10 cellular contexts compared by ENCODE assay signal in genomic region chr5:10702911-10703491, GRCh38. TPM values are rescaled to one million over a fixed set of nuclear protein-coding genes. Genes with fewer than 3 reads are reported as not detected.
DNase-seq lines count a peak whose midpoint lies in the region; ATAC-seq and TF ChIP-seq lines count a peak whose summit lies in the region.
"Had no signal": no experiment of that assay in that cellular context is flagged by ENCODE, and none has a peak within 500 bp of the region (broad histone marks: within the 10 kb centered on the region; RNA-seq: fewer than 3 reads in every experiment).

No MANE protein-coding gene starts in this region.

- TF ChIP-seq CTCF in adrenal gland (IDR thresholded peaks at IDR 0.05) (no peak), heart left ventricle (IDR thresholded peaks at IDR 0.05) (no peak), smooth muscle cell (IDR thresholded peaks at IDR 0.05; ENCODE audit: borderline replicate concordance, insufficient read depth, poor library complexity, severe bottlenecking) (no peak)

- no peak overlapping the region for H3K9ac ChIP-seq in smooth muscle cell (ENCODE audit: low read depth)

- no peaks in the 10 kb centered on the region for H3K36me3 ChIP-seq in adrenal gland (replicated peaks in 1 of 2)
- H3K36me3 ChIP-seq in heart left ventricle, result peaks cover 0 to 2% (median 0%) of the 10 kb centered on the region in 9 donors
- H3K36me3 ChIP-seq in smooth muscle cell (ENCODE audit: low read depth), result no peaks in the 10 kb centered on the region

- H3K79me2 ChIP-seq in smooth muscle cell (ENCODE audit: low read depth), result peaks cover 25% of the 10 kb centered on the region

- H3K4me3 ChIP-seq in adrenal gland, result no peak overlapping the region
- no peak overlapping the region for H3K4me3 ChIP-seq in heart left ventricle
- H3K4me3 ChIP-seq in smooth muscle cell, result no peak overlapping the region

- H3K27me3 ChIP-seq in adrenal gland (no peaks in the 10 kb centered on the region), heart left ventricle (no peaks in the 10 kb centered on the region), smooth muscle cell (ENCODE audit: low read depth) (no peaks in the 10 kb centered on the region)

- DNase-seq in HS-5 (ENCODE audit: low read depth) (peak; percentile 26), adrenal gland (peak in 5 of 7 donors; percentile 47 to 64 (median 59)), heart left ventricle (peak in 1 of 5 donors; percentile 45), smooth muscle cell (lab: John Stamatoyannopoulos, UW; ENCODE audit: unreplicated experiment) (no peak), SHP77 (lab: John Stamatoyannopoulos, UW) (no peak)
- DNase-seq in activated naive CD4-positive, alpha-beta T cell treated with anti-CD3 and anti-CD28 coated beads, Interleukin-2, amount 50 U/mL, for 16 hours, result no peak
- DNase-seq in activated CD4-positive, alpha-beta T cell treated with anti-CD3 and anti-CD28 coated beads for 4 hours, result no peak
- DNase-seq in effector CD8-positive, alpha-beta T cell (lab: John Stamatoyannopoulos, UW), result no peak
- DNase-seq: activated CD8-positive, alpha-beta memory T cell treated with anti-CD3 and anti-CD28 coated beads for 24 hours; stimulated activated naive B cell treated with anti-CD40 and anti-IgM and Interleukin-4, amounts not matched to agents 10 μg/mL and 1 μg/mL and 100 μg/mL, for 72 hours had no signal

- no peak overlapping the region for H2AFZ ChIP-seq in smooth muscle cell (ENCODE audit: low read depth)

- H4K20me1 ChIP-seq in smooth muscle cell (ENCODE audit: low read depth), result peaks cover 99% of the 10 kb centered on the region

- H3K27ac ChIP-seq in adrenal gland, result peak overlapping the region in 3 of 5 donors; percentile 58 to 79 (median 78)
- peak overlapping the region in 8 of 12 donors; percentile 0 to 58 (median 32) for H3K27ac ChIP-seq in heart left ventricle
- peak overlapping the region; percentile 89 for H3K27ac ChIP-seq in smooth muscle cell (ENCODE audit: low read depth)

- WGBS in adrenal gland, 4 donors, result 53 to 72% (median 66%) methylated on average over 7 of the region's 7 CpGs
- WGBS in heart left ventricle, 4 donors, result 54 to 70% (median 62%) methylated on average over 7 of the region's 7 CpGs
- 42% methylated on average over 7 of the region's 7 CpGs for WGBS in smooth muscle cell (ENCODE audit: low lambda C conversion rate)

- ATAC-seq in heart left ventricle, result peak; percentile 55 to 66 (median 58)
- ATAC-seq: stimulated activated naive B cell treated with anti-CD40 and anti-IgM and Interleukin-4, amounts not matched to agents 10 μg/mL and 1 μg/mL and 100 μg/mL, for 72 hours had no signal

- H3K9me3 ChIP-seq in adrenal gland (replicated peaks in 1 of 3) (no peaks in the 10 kb centered on the region), heart left ventricle (no peaks in the 10 kb centered on the region), smooth muscle cell (replicated peaks; ENCODE audit: low read depth) (no peaks in the 10 kb centered on the region)

- peak overlapping the region; percentile 73 for H3K4me2 ChIP-seq in smooth muscle cell

- intact Hi-C loops in adrenal gland (cut with DNase I), result loop anchor here in 1 of 2 donors (10.0 kb wide), 1 partner anchor 152 kb away; no protein-coding TSS in a partner anchor
- intact Hi-C loops in heart left ventricle (cut with DNase I), result loop anchor here in 6 of 10 donors (2.0 to 10.0 kb wide), 8 partner anchors 58 to 1319 kb away; partner anchors contain the start of gene DAP (in 2 of the 6)

- H3K4me1 ChIP-seq in adrenal gland (replicated peaks in 1 of 2) (peaks cover 25 to 28% of the 10 kb centered on the region in 2 donors), heart left ventricle (peaks cover 0 to 46% (median 33%) of the 10 kb centered on the region in 12 donors), smooth muscle cell (ENCODE audit: low read depth) (no peaks in the 10 kb centered on the region)

- TF ChIP-seq POLR2A in adrenal gland (IDR thresholded peaks at IDR 0.05), result no peak
- no peak for TF ChIP-seq POLR2A in heart left ventricle (IDR thresholded peaks at IDR 0.05)

- H3F3A ChIP-seq in smooth muscle cell (ENCODE audit: low read depth), result peaks cover 25% of the 10 kb centered on the region

RNA-seq across cellular contexts. Expression of gene DAP, which starts 58.0 kb away (rescaled TPM):
- total RNA-seq in adrenal gland (100 to 1,000 TPM in 5 of 8 donors, 10 to 100 TPM in 3; 47.9 to 197 (median 125) TPM), heart left ventricle (10 to 100 TPM; 24.3 to 61.6 (median 28.5) TPM), smooth muscle cell (52.3 and 63.7 TPM in 2 replicates)
- polyA plus RNA-seq in adrenal gland (100 to 1,000 TPM in 1 of 3 donors, 10 to 100 TPM in 2; 65.5 to 122 (median 68.4) TPM), heart left ventricle (10 to 100 TPM; 13.8 to 45.8 TPM), smooth muscle cell (160 and 190 TPM in 2 replicates)

Comparison
In these comparisons a context has a peak if more than half of its experiments do, and no peak if none do; other contexts are left out.
1. DNase-seq: peak in HS-5 (single experiment) and adrenal gland (5 of 7); none in smooth muscle cell (single experiment), SHP77 (0 of 2), activated naive CD4-positive, alpha-beta T cell treated with anti-CD3 and anti-CD28 coated beads, Interleukin-2, amount 50 U/mL, for 16 hours (single experiment), activated CD4-positive, alpha-beta T cell treated with anti-CD3 and anti-CD28 coated beads for 4 hours (0 of 2) and effector CD8-positive, alpha-beta T cell (single experiment).
2. H3K27ac ChIP-seq: peak in every context shown above with its lines; median percentile 89 in smooth muscle cell; 78 in adrenal gland; 32 in heart left ventricle.